8 cellular contexts compared by ENCODE assay signal in the genomic region with DNA sequence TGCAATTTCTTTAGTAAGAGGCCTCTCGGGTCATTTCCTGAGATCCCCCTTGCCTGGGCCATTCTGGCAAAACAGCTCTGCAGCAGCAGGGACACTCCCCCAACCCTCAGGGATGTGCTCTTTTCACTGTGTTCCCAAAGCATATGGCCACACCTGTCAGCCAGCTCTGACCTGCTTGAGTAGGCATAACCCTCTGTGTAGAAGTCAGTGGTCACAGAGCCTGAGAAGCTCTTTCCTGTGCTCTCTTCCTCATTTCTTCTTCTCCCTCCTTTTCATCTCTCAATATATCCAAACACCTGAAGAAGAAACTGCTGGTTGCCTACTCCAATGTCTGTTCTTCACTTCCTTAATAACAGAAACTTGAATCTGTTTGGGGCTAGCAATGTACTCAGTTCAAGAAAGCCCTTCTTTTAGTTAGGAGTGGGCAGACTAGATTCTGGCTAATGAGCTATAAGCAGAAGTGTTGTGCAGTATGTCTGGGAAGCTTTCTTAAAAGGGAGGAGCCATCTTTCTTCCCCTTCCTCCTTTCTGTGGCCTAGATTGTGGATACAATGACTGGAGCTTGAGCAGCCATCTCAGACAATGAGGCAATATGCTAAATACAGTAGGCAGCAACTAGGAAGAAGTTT.
DNase-seq lines count a peak whose midpoint lies in the region; ATAC-seq, FAIRE-seq and TF ChIP-seq lines count a peak whose summit lies in the region.
"Had no signal": no experiment of that assay in that cellular context is flagged by ENCODE, and none has a peak within 500 bp of the region (broad histone marks: within the 10 kb centered on the region; RNA-seq: fewer than 3 reads in every experiment).

No MANE protein-coding gene starts in this region.

- H3K27me3 ChIP-seq in GM12878 (replicated peaks in 1 of 2; ENCODE audit: control insufficient read depth in 2 of 2, insufficient read depth in 2 of 2, low read length in 1 of 2) (no peaks in the 10 kb centered on the region), PC-3 (ENCODE audit: low read length) (no peaks in the 10 kb centered on the region)

- intact Hi-C loops in GM12878 (cut with micrococcal nuclease; ENCODE audit: unreplicated experiment): no loop called here
- intact Hi-C loops in PC-3 (cut with micrococcal nuclease): no loop called here

- H3K79me2 ChIP-seq in GM12878 (ENCODE audit: control insufficient read depth, insufficient read depth, low read length) (no peaks in the 10 kb centered on the region), PC-3 (ENCODE audit: low read length) (no peaks in the 10 kb centered on the region)
- H3K79me2 ChIP-seq: parathyroid adenoma had no signal

- H3K9ac ChIP-seq in GM12878 (ENCODE audit: control insufficient read depth, insufficient read depth, low read length) (no peak overlapping the region), PC-3 (ENCODE audit: low read length) (no peak overlapping the region)
- H3K9ac ChIP-seq: parathyroid adenoma had no signal

- SMC1A ChIA-PET in GM12878 (lab: Charles Lee; ENCODE audit: uncharacterized antibody, unreplicated experiment): interaction anchor here (0.7 to 3.4 kb wide), 13 partner anchors 8 to 58 kb away, joined by 3 to 26 read pairs (median 4); no protein-coding TSS in a partner anchor

- H3K9me3 ChIP-seq in GM12878 (replicated peaks; ENCODE audit: control insufficient read depth, insufficient read depth, low read length) (no peaks in the 10 kb centered on the region), PC-3 (ENCODE audit: low read length) (no peaks in the 10 kb centered on the region)

- no peaks in the 10 kb centered on the region for H3K9me2 ChIP-seq in PC-3 (replicated peaks; ENCODE audit: low read length)

- H3K4me1 ChIP-seq in GM12878 (ENCODE audit: control insufficient read depth, insufficient read depth, low read length) (peaks cover 24% of the 10 kb centered on the region; the same call in 1 of the 2 replicates), PC-3 (ENCODE audit: insufficient read depth, low read length) (peaks cover 9% of the 10 kb centered on the region; the same call in 1 of the 2 replicates)
- H3K4me1 ChIP-seq: parathyroid adenoma had no signal

- no peak for TF ChIP-seq RAD21 in GM12878 (IDR thresholded peaks at IDR 0.05; ENCODE audit: insufficient read depth, low read depth, low read length)

- TF ChIP-seq CTCF in GM12878 (IDR thresholded peaks at IDR 0.05 in 2 of 3, conservative IDR thresholded peaks at IDR 0.05 in 1 of 3; ENCODE audit: control insufficient read depth in 2 of 3, extremely low read depth in 1 of 3, insufficient read depth in 1 of 3, low read depth in 3 of 3, low read length in 3 of 3) (no peak), PC-3 (conservative IDR thresholded peaks at IDR 0.05; ENCODE audit: low read depth, low read length) (no peak)

- H2AFZ ChIP-seq in GM12878 (ENCODE audit: control insufficient read depth, low read depth, low read length) (no peak overlapping the region), PC-3 (ENCODE audit: low read length) (no peak overlapping the region)
- H2AFZ ChIP-seq: parathyroid adenoma had no signal

- in situ Hi-C loops in GM12878 (cut with MboI): no loop called here

- RAD21 ChIA-PET in GM12878 (lab: Charles Lee; ENCODE audit: unreplicated experiment): interaction anchor here (1.0 to 2.3 kb wide), 8 partner anchors 10 to 62 kb away, joined by 3 to 24 read pairs (median 6); no protein-coding TSS in a partner anchor

- TF ChIP-seq POLR2A in GM12878 (IDR thresholded peaks at IDR 0.05; ENCODE audit: low read depth, low read length): no peak

- H4K20me1 ChIP-seq in GM12878 (ENCODE audit: control insufficient read depth, insufficient read depth): no peaks in the 10 kb centered on the region
- H4K20me1 ChIP-seq in PC-3 (ENCODE audit: low read length): no peaks in the 10 kb centered on the region

- H3F3A ChIP-seq in PC-3 (ENCODE audit: low read length, unreplicated experiment): no peaks in the 10 kb centered on the region

- TF ChIP-seq EP300 in GM12878 (IDR thresholded peaks at IDR 0.05; ENCODE audit: borderline replicate concordance in 1 of 2, control insufficient read depth in 1 of 2, low read depth in 2 of 2, low read length in 2 of 2): no peak

- WGBS in GM12878 (ENCODE audit: insufficient coverage, insufficient replicate concordance, low lambda C conversion rate, missing lambda C conversion rate): 50% methylated on average over 1 of the region's 1 CpG

- peak; percentile 74 for FAIRE-seq in GM12878 (lab: Jason Lieb, UNC)

- BruUV-seq in GM12878 (replicated peaks; lab: Mats Ljungman, UMichigan) (no TSS peak), PC-3 (replicated peaks; lab: Mats Ljungman, UMichigan) (no TSS peak)

- H3K4me3 ChIP-seq in GM12878 (no peak overlapping the region), PC-3 (ENCODE audit: low read length) (no peak overlapping the region)

- ATAC-seq in GM21381 (IDR thresholded peaks at IDR 0.05; ENCODE audit: unreplicated experiment) (peak; percentile 72), HG03196 (IDR thresholded peaks at IDR 0.05; ENCODE audit: unreplicated experiment) (peak; percentile 85), GM12878 (peak; percentile 87), PC-3 (no peak)

- CTCF ChIA-PET in GM12878 (lab: Yijun Ruan, JAX) (interaction anchor here (1.1 to 2.4 kb wide), 8 partner anchors 9 to 28 kb away, joined by 3 to 13 read pairs (median 6); no protein-coding TSS in a partner anchor), PC-3 (lab: Charles Lee) (interaction anchor here (0.6 kb wide), 1 partner anchor 34 kb away, joined by 25 read pairs; no protein-coding TSS in a partner anchor)

- H3K4me2 ChIP-seq in GM12878 (ENCODE audit: control insufficient read depth, insufficient read depth) (no peak overlapping the region; the same call in 1 of the 2 replicates), PC-3 (ENCODE audit: low read length) (no peak overlapping the region)

- POLR2A ChIA-PET in GM12878 (lab: Charles Lee): interaction anchor here (0.5 to 1.5 kb wide), 12 partner anchors 8 to 222 kb away, joined by 3 to 12 read pairs (median 4); no protein-coding TSS in a partner anchor
- POLR2A ChIA-PET in PC-3 (lab: Charles Lee; ENCODE audit: unreplicated experiment): no interaction called here

- H3K36me3 ChIP-seq in GM12878 (ENCODE audit: control insufficient read depth in 2 of 2, insufficient read depth in 2 of 2, low read length in 1 of 2) (no peaks in the 10 kb centered on the region), PC-3 (ENCODE audit: low read depth, low read length) (no peaks in the 10 kb centered on the region)

- peak overlapping the region; percentile 46 for H3K27ac ChIP-seq in GM12878 (ENCODE audit: control insufficient read depth, insufficient read depth)
- no peak overlapping the region for H3K27ac ChIP-seq in PC-3 (ENCODE audit: low read length)
- H3K27ac ChIP-seq: parathyroid adenoma had no signal

- DNase-seq in GM12878 (ENCODE audit: low read depth, low spot score) (no peak), ureter (ENCODE audit: low spot score) (peak; percentile 33), PC-3 (no peak), cortex of kidney (lab: John Stamatoyannopoulos, UW) (no peak), HUDEP-2 (lab: John Stamatoyannopoulos, UW; ENCODE audit: unreplicated experiment in 76 of 76) (no peak)

TF ChIP-seq in GM12878, 131 proteins besides CTCF, POLR2A, EP300 and RAD21 (continues in another document):
- TF ChIP-seq CHD1 (IDR thresholded peaks at IDR 0.05; ENCODE audit: low read depth, low read length): no peak
- TF ChIP-seq RAD51 (IDR thresholded peaks at IDR 0.05): no peak
- TF ChIP-seq, protein P1, sequence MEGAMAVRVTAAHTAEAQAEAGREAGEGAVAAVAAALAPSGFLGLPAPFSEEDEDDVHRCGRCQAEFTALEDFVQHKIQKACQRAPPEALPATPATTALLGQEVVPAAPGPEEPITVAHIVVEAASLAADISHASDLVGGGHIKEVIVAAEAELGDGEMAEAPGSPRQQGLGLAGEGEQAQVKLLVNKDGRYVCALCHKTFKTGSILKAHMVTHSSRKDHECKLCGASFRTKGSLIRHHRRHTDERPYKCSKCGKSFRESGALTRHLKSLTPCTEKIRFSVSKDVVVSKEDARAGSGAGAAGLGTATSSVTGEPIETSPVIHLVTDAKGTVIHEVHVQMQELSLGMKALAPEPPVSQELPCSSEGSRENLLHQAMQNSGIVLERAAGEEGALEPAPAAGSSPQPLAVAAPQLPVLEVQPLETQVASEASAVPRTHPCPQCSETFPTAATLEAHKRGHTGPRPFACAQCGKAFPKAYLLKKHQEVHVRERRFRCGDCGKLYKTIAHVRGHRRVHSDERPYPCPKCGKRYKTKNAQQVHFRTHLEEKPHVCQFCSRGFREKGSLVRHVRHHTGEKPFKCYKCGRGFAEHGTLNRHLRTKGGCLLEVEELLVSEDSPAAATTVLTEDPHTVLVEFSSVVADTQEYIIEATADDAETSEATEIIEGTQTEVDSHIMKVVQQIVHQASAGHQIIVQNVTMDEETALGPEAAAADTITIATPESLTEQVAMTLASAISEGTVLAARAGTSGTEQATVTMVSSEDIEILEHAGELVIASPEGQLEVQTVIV (IDR thresholded peaks at IDR 0.05; ENCODE audit: borderline replicate concordance, partially characterized antibody): no peak
- no peak for TF ChIP-seq STAT1 (conservative IDR thresholded peaks at IDR 0.05)
- TF ChIP-seq MTA2 (IDR thresholded peaks at IDR 0.05; ENCODE audit: low read depth): no peak
- TF ChIP-seq, protein P2, sequence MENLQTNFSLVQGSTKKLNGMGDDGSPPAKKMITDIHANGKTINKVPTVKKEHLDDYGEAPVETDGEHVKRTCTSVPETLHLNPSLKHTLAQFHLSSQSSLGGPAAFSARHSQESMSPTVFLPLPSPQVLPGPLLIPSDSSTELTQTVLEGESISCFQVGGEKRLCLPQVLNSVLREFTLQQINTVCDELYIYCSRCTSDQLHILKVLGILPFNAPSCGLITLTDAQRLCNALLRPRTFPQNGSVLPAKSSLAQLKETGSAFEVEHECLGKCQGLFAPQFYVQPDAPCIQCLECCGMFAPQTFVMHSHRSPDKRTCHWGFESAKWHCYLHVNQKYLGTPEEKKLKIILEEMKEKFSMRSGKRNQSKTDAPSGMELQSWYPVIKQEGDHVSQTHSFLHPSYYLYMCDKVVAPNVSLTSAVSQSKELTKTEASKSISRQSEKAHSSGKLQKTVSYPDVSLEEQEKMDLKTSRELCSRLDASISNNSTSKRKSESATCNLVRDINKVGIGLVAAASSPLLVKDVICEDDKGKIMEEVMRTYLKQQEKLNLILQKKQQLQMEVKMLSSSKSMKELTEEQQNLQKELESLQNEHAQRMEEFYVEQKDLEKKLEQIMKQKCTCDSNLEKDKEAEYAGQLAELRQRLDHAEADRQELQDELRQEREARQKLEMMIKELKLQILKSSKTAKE (IDR thresholded peaks at IDR 0.05; ENCODE audit: low read depth, poor library complexity, severe bottlenecking): no peak
- no peak for TF ChIP-seq ZNF217 (IDR thresholded peaks at IDR 0.05)
- TF ChIP-seq FOXM1 (IDR thresholded peaks at IDR 0.05; ENCODE audit: low read depth, low read length): no peak
- TF ChIP-seq ESRRA (IDR thresholded peaks at IDR 0.05; ENCODE audit: low read length): no peak
- TF ChIP-seq SREBF1 (IDR thresholded peaks at IDR 0.05; ENCODE audit: low read length): no peak
